In the genomic region with DNA sequence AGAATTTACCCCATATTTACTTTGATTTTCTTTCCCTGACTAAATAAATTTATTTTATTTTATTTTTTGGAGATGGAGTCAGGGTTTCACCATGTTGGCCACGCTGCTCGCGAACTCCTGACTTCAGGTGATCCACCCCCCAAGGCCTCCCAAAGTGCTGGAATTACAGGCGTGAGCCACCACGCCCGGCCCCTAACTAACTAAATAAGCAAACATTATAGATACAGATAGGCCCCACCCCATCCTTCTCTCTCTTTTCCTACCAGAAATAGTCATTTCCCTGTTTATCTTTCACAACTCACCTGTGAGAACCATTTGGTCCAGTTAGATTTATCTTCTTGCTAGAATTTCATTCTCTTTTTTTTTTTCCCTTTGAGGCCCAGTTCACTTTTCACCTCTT, we compare ENCODE assay signal across 9 cellular contexts.
"Had no signal": no experiment of that assay in that cellular context is flagged by ENCODE, and none has a peak within 500 bp of the region (broad histone marks: within the 10 kb centered on the region; RNA-seq: fewer than 3 reads in every experiment).

No MANE protein-coding gene starts in this region.

- H3K36me3 ChIP-seq: HAP-1 had no signal

- H3K4me1 ChIP-seq: HAP-1 had no signal

- H3K27ac ChIP-seq: GM23248 had no signal

- ATAC-seq: GM23338, HCT116 had no signal

- H3K4me3 ChIP-seq: GM23248, GM23338, HAP-1 had no signal

- DNase-seq: GM23248, GOT3, H7, H9, HCEC 1CT, HFFc6 had no signal

- H3K9me3 ChIP-seq: HAP-1 had no signal
